In the genomic region with DNA sequence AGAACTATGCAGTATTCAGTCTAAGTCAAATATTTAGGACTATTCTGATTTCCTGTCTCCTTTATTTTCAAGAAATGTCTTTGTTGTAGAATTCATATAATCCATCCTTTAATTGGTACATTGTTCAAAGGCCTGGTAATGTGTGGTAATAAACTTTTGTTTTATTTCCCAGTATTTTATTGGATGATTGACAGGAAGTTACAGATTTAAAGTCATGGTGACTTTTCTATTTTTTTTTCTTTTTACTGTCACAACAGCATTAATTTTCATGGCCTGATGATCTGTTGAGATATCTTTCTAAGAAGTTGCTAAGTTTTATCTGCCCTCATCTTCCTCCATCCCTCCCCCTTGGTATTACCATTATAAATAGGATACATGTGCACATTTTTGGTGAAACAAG, we compare ENCODE assay signal across 24 cellular contexts.
"Had no signal": no experiment of that assay in that cellular context is flagged by ENCODE, and none has a peak within 500 bp of the region (broad histone marks: within the 10 kb centered on the region; RNA-seq: fewer than 3 reads in every experiment).

No MANE protein-coding gene starts in this region.

- H3K4me3 ChIP-seq: PC-9, Peyer's patch, SJCRH30 had no signal

- H2AFZ ChIP-seq: PC-9 had no signal

- H3K4me2 ChIP-seq: PC-9 had no signal

- ATAC-seq: Right ventricle myocardium inferior, SK-N-SH treated with all-trans-retinoic acid at 6 μM for 48 hours had no signal

- H3K4me1 ChIP-seq: SJCRH30 had no signal

- H3K36me3 ChIP-seq: Peyer's patch, SJCRH30 had no signal

- H3K27me3 ChIP-seq: Peyer's patch, SJCRH30 had no signal

- DNase-seq: KBM-7; NCI-H1092; NCI-H1105 treated with DMSO at 0.1 percent for 48 hours; NCI-H1417 treated with DMSO at 0.1 percent for 48 hours; NCI-H146; NCI-H1694 treated with DMSO at 0.1 percent for 48 hours; NCI-H1930; NCI-H2081; NCI-H2107; NCI-H2171; NCI-H226; NCI-H446; NCI-H510A; NCI-H524 treated with DMSO at 0.1 percent for 48 hours; NCI-H69; NCI-H774; NK-92 treated with Interleukin-12 subunit alpha and Interleukin-12 subunit beta, amount 100 ng/mL, for 24 hours; OCI-M1; PC-9; Peyer's patch; SHP77 treated with DMSO at 0.1 percent for 48 hours; SJCRH30 had no signal

- H3K9me3 ChIP-seq: Peyer's patch, SJCRH30 had no signal

- H3K27ac ChIP-seq: PC-9, Peyer's patch, SJCRH30 had no signal
